ENCODE assay signal across 18 cellular contexts in the genomic region with DNA sequence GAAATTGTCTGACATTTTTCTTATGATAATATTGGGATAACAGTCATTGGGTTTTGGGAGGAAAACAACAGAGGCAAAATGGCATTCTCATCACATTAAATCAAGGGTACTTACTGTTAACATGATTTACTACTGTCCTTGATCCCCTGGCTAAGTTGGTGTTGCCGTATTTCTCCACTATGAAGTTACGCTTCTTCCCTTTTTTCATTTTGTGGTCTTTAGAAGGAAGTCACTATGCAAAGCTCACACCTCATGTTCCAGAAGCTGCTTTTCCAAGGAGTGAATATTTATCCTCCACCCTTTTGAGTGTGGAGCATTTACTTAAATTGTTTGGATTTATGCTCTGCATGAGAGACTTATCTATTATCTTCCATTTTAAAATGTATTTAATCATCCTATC.
"Had no signal": no experiment of that assay in that cellular context is flagged by ENCODE, and none has a peak within 500 bp of the region (broad histone marks: within the 10 kb centered on the region; RNA-seq: fewer than 3 reads in every experiment).

No MANE protein-coding gene starts in this region.

- H3K4me3 ChIP-seq: body of pancreas, coronary artery, heart right ventricle, left lung, mucosa of descending colon had no signal

- H3K27ac ChIP-seq: body of pancreas, coronary artery, heart right ventricle, left lung had no signal

- H3K36me3 ChIP-seq: heart right ventricle, left lung had no signal

- H3K4me1 ChIP-seq: left lung had no signal

- DNase-seq: activated CD4-positive, alpha-beta T cell treated with anti-CD3 and anti-CD28 coated beads, Interleukin-2, amount 50 U/mL, for 4 hours; activated CD4-positive, CD25-positive, alpha-beta regulatory T cell treated with anti-CD3 and anti-CD28 coated beads, Interleukin-2, amount 50 U/mL, for 72 hours; activated CD8-positive, alpha-beta memory T cell treated with anti-CD3 and anti-CD28 coated beads, Interleukin-2, amount 10 ng/mL, durations not matched to agents 7 days and 5 days; activated effector memory CD4-positive, alpha-beta T cell treated with anti-CD3 and anti-CD28 coated beads, Interleukin-2, amount 50 U/mL, for 16 hours; activated T-cell treated with anti-CD3 and anti-CD28 coated beads, Interleukin-2, amount 50 U/mL, for 24 hours; amniotic stem cell; body of pancreas; central memory CD4-positive, alpha-beta T cell; effector CD8-positive, alpha-beta T cell; foreskin melanocyte; heart right ventricle; islet precursor cell; left lung; mucosa of descending colon; natural killer cell; stimulated activated CD4-positive, alpha-beta T cell treated with anti-CD3 and anti-CD28 coated beads, Interleukin-12 subunit alpha, Interleukin-12 subunit beta, amount 100 ng/mL, for 4 hours; stimulated activated naive CD4-positive, alpha-beta T cell treated with Interleukin-2 at 50 U/mL for 16 hours had no signal

- H3K9me3 ChIP-seq: body of pancreas, heart right ventricle, left lung, mucosa of descending colon had no signal

- H3K27me3 ChIP-seq: body of pancreas, heart right ventricle, left lung had no signal
